ENCODE assay signal across 8 cellular contexts in the genomic region with DNA sequence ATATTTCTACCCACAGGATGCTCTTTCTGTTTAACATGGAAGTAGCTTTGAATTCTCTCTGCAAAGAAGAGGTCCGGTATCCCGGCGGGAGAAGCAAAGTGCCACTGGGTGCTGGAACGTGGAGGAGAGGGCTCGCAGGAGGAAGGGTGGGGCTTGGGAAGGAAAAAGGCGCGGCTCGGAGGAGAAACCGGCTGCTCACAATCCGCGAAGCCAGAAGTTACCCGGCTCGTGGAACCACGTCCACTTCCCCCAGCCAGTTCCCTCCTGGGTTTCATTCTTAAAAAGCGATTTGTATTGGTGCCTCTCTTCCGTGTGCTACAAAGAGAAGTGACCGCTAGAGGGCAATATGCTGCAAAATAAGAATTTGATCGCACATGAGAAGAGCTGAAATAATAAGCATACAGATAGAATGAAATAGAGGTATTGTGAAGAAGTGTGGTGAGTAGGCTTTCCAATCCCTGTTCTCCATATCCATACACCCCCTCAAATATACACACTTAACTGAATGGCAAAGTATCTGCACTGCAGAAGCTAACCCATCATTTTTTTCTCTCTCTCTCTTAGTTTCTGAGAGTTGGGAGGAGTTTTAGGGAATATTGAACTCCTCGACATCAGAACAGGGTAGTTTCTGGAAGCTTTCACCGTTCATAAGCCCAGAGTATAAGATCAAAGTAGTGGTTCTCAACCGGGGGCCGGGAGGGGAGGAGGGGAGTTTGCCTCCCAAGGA. TPM values are rescaled to one million over a fixed set of nuclear protein-coding genes. Genes with fewer than 3 reads are reported as not detected.
A peak's percentile ranks its signal among the peaks of the same experiment; 100 is the strongest.
DNase-seq lines count a peak whose midpoint lies in the region; ATAC-seq, FAIRE-seq and TF ChIP-seq lines count a peak whose summit lies in the region.

No MANE protein-coding gene starts in this region.

- H3K36me3 Mint-ChIP-seq in activated T-helper 17 cell treated with anti-CD3 and anti-CD28 coated beads, Interleukin-2, amount 50 U/mL, for 72 hours (ENCODE audit: low read depth), result no peaks in the 10 kb centered on the region
- H3K36me3 Mint-ChIP-seq in nephron (ENCODE audit: low read depth), result no peaks in the 10 kb centered on the region

- no peak for TF ChIP-seq POLR2A in testis (IDR thresholded peaks at IDR 0.05)

- intact Hi-C loops in testis (cut with DNase I; ENCODE audit: low total_unique reads), result loop anchor here (5.0 kb wide), 1 partner anchor 180 kb away; no protein-coding TSS in a partner anchor

- TF ChIP-seq CTCF in nephron (IDR thresholded peaks at IDR 0.05; ENCODE audit: unreplicated experiment in 3 of 3), result peak; percentile 81 to 85 (median 83)
- peak; percentile 72 to 84 (median 76) for TF ChIP-seq CTCF in testis (IDR thresholded peaks at IDR 0.05)

- H3K9me3 ChIP-seq in testis, result no peaks in the 10 kb centered on the region

- DNase-seq in EL (peak; percentile 88), GOT3 (lab: John Stamatoyannopoulos, UW) (peak; percentile 56), Kasumi-1 (lab: John Stamatoyannopoulos, UW) (peak; percentile 97 to 99), RCC 7860 (ENCODE audit: low spot score) (peak; percentile 63), fibroblast of the conjunctiva (ENCODE audit: low read depth) (peak; percentile 88), testis (peak; percentile 81)

- H3K4me3 Mint-ChIP-seq in activated T-helper 17 cell treated with anti-CD3 and anti-CD28 coated beads, Interleukin-2, amount 50 U/mL, for 72 hours, result peak overlapping the region; percentile 81
- H3K4me3 Mint-ChIP-seq in nephron, result peak overlapping the region; percentile 83 to 87 (median 87)

- FAIRE-seq in RCC 7860 (lab: Jason Lieb, UNC), result peak; percentile 66

- H3K27me3 Mint-ChIP-seq in activated T-helper 17 cell treated with anti-CD3 and anti-CD28 coated beads, Interleukin-2, amount 50 U/mL, for 72 hours, result peaks cover 8% of the 10 kb centered on the region
- H3K27me3 Mint-ChIP-seq in nephron (ENCODE audit: low read depth), result peaks cover 27% of the 10 kb centered on the region

- H3K36me3 ChIP-seq in testis (ENCODE audit: low read depth, missing control alignments), result no peaks in the 10 kb centered on the region

- ATAC-seq in activated T-helper 17 cell treated with anti-CD3 and anti-CD28 coated beads, Interleukin-2, amount 50 U/mL, for 72 hours (replicated peaks), result peak; percentile 86

- no peaks in the 10 kb centered on the region for H3K9me3 Mint-ChIP-seq in activated T-helper 17 cell treated with anti-CD3 and anti-CD28 coated beads, Interleukin-2, amount 50 U/mL, for 72 hours
- H3K9me3 Mint-ChIP-seq in nephron, result no peaks in the 10 kb centered on the region

- H3K27ac Mint-ChIP-seq in activated T-helper 17 cell treated with anti-CD3 and anti-CD28 coated beads, Interleukin-2, amount 50 U/mL, for 72 hours, result peak overlapping the region; percentile 22
- H3K27ac Mint-ChIP-seq in nephron, result peak overlapping the region; percentile 41 to 82 (median 55)

- H3K4me3 ChIP-seq in testis, result peak overlapping the region; percentile 19 to 65

- H3K4me1 Mint-ChIP-seq in activated T-helper 17 cell treated with anti-CD3 and anti-CD28 coated beads, Interleukin-2, amount 50 U/mL, for 72 hours, result peaks cover 6% of the 10 kb centered on the region
- peaks cover 26% of the 10 kb centered on the region for H3K4me1 Mint-ChIP-seq in nephron

- no peak overlapping the region for H3K27ac ChIP-seq in testis

- 2% methylated on average over 22 of the region's 22 CpGs for WGBS in testis, 2 donors

- H3K4me1 ChIP-seq in testis, result peaks cover 4% of the 10 kb centered on the region

- H3K27me3 ChIP-seq in testis, result no peaks in the 10 kb centered on the region

RNA-seq across cellular contexts. Expression of a gene that starts 31.1 kb away (rescaled TPM):
- not detected for total RNA-seq in activated T-helper 17 cell treated with anti-CD3 and anti-CD28 coated beads, Interleukin-2, amount 50 U/mL, for 72 hours
- 1 to 10 TPM in 1 of 2 donors, under 1 TPM in 1; 0.99 to 1.3 TPM for total RNA-seq in testis
- polyA plus RNA-seq in testis (ENCODE audit: insufficient read depth, low read depth, low replicate concordance), result 2.0 TPM
